11 cellular contexts compared by ENCODE assay signal in the genomic region with DNA sequence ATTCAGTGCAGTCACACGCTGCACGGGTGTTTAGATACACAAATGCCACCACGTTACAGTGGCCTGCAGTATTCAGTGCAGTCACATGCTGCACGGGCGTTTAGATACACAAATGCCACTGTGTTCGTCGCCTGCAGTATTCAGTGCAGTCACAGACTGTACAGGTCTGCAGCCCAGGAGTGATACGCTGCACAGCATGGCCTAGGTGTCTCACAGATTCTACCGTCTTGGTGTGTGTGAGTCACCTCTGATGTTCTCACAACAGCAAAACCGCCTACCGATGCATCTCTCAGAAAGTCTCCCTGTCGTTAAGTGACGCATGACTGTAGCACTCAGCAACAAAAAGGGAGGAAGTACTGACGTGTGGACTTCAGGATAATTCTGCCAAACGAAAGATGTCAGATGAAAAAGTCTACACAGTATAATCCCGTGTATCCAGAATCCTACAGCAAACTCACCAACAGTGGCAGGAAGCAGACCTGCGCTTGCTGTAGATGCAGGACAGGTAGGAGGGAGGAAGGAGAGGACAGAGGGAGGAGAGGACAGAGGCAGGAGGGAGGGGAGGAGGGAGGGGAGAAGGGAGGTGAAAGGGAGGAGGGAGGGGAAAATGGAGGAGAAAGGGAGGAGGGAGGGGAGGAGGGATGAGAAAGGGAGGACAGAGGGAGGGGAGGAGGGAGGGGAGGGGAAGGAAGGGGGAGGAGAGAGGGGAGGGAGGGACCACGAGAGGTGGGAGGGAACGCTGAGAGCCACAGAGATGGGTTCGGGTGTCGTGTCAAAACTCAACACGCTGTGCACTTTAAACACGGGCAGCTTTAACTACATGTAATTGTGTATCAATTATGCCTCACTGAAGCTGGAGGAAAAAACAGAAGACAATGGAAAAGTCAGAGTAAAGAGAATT. TPM values are rescaled to one million over a fixed set of nuclear protein-coding genes. Genes with fewer than 3 reads are reported as not detected.
DNase-seq lines count a peak whose midpoint lies in the region; ATAC-seq, FAIRE-seq and TF ChIP-seq lines count a peak whose summit lies in the region.
"Had no signal": no experiment of that assay in that cellular context is flagged by ENCODE, and none has a peak within 500 bp of the region (broad histone marks: within the 10 kb centered on the region; RNA-seq: fewer than 3 reads in every experiment).

No MANE protein-coding gene starts in this region.

- peak overlapping the region; percentile 60 for H3K4me2 ChIP-seq in astrocyte (ENCODE audit: low read length)

- DNase-seq in H4 (ENCODE audit: low spot score) (peak; percentile 82), T-helper 9 cell (peak; percentile 29), astrocyte (ENCODE audit: low read depth) (peak; percentile 67), NCI-H446 treated with DMSO at 0.1 percent for 48 hours (lab: John Stamatoyannopoulos, UW) (no peak), DMS 273 treated with DMSO at 0.1 percent for 48 hours (lab: John Stamatoyannopoulos, UW) (no peak)
- peak; percentile 69 for DNase-seq in stimulated activated CD4-positive, alpha-beta T cell treated with anti-CD3 and anti-CD28 coated beads, Interleukin-15, amount 100 ng/mL, for 24 hours
- DNase-seq: DMS53 had no signal

- peak overlapping the region; percentile 15 for H3K27ac Mint-ChIP-seq in astrocyte (ENCODE audit: unreplicated experiment)

- H2AFZ ChIP-seq in astrocyte (ENCODE audit: low read depth, low read length): no peak overlapping the region

- H4K20me1 ChIP-seq in astrocyte (ENCODE audit: insufficient read depth, low read length): no peaks in the 10 kb centered on the region

- H3K9me3 Mint-ChIP-seq in astrocyte (ENCODE audit: unreplicated experiment): peaks cover 26% of the 10 kb centered on the region

- no peak for ATAC-seq in HG02571 (IDR thresholded peaks at IDR 0.05; ENCODE audit: unreplicated experiment)
- ATAC-seq in HG03469 (IDR thresholded peaks at IDR 0.05; ENCODE audit: unreplicated experiment): no peak
- ATAC-seq: left lung, right lobe of liver had no signal

- H3K9ac ChIP-seq in astrocyte (ENCODE audit: low read length): no peak overlapping the region

- peaks cover 3% of the 10 kb centered on the region for H3K4me1 ChIP-seq in astrocyte (ENCODE audit: insufficient read depth, low read length)
- H3K4me1 ChIP-seq: left lung, right lobe of liver had no signal

- peaks cover 15% of the 10 kb centered on the region for H3K27me3 ChIP-seq in astrocyte (ENCODE audit: insufficient read depth, low read length)
- H3K27me3 ChIP-seq: right lobe of liver had no signal

- peaks cover 5% of the 10 kb centered on the region for H3K4me1 Mint-ChIP-seq in astrocyte (ENCODE audit: low read depth, unreplicated experiment)

- H3K36me3 ChIP-seq in astrocyte (ENCODE audit: insufficient read depth, low read length): no peaks in the 10 kb centered on the region
- H3K36me3 ChIP-seq: left lung, right lobe of liver had no signal

- peaks cover 3% of the 10 kb centered on the region for H3K9me3 ChIP-seq in astrocyte (ENCODE audit: insufficient read depth, low read depth, low read length)
- H3K9me3 ChIP-seq: right lobe of liver had no signal

- H3K27ac ChIP-seq in astrocyte (ENCODE audit: low read depth, low read length): no peak overlapping the region
- H3K27ac ChIP-seq: left lung, right lobe of liver had no signal

- no peaks in the 10 kb centered on the region for H3K79me2 ChIP-seq in astrocyte (ENCODE audit: insufficient read depth, low read length)

- no peaks in the 10 kb centered on the region for H3K36me3 Mint-ChIP-seq in astrocyte (ENCODE audit: low read depth, unreplicated experiment)

- no peak overlapping the region for H3K4me3 ChIP-seq in astrocyte (ENCODE audit: insufficient read depth, low read depth, low read length)
- H3K4me3 ChIP-seq: left lung, right lobe of liver had no signal

- no peak for FAIRE-seq in astrocyte (lab: Jason Lieb, UNC)

- H3K4me3 Mint-ChIP-seq in astrocyte (ENCODE audit: unreplicated experiment): no peak overlapping the region

- H3K27me3 Mint-ChIP-seq in astrocyte (ENCODE audit: low read depth, unreplicated experiment): peaks cover 37% of the 10 kb centered on the region

- no peak for TF ChIP-seq CTCF in astrocyte (IDR thresholded peaks at IDR 0.05; ENCODE audit: insufficient read depth, low read depth, low read length)

RNA-seq across cellular contexts. Expression of gene PCBP3, which starts 36.3 kb away (rescaled TPM):
- total RNA-seq in H4 (2014; rRNA removed; shearing (Covaris generic)): 6.1 and 10.2 TPM in 2 replicates
- total RNA-seq in astrocyte: 1.8 and 2.5 TPM in 2 replicates

Comparison
In these comparisons a context has a peak if more than half of its experiments do, and no peak if none do; other contexts are left out.
1. DNase-seq: peak in H4 (single experiment), T-helper 9 cell (single experiment), astrocyte (single experiment) and stimulated activated CD4-positive, alpha-beta T cell treated with anti-CD3 and anti-CD28 coated beads, Interleukin-15, amount 100 ng/mL, for 24 hours (single experiment); none in NCI-H446 treated with DMSO at 0.1 percent for 48 hours (single experiment) and DMS 273 treated with DMSO at 0.1 percent for 48 hours (single experiment).